ENCODE assay signal across 1 cellular context in the genomic region with DNA sequence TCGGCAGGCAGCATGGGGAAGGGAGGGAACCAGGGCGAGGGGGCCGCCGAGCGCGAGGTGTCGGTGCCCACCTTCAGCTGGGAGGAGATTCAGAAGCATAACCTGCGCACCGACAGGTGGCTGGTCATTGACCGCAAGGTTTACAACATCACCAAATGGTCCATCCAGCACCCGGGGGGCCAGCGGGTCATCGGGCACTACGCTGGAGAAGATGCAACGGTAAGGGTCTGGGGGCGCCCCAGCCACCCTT.
TF ChIP-seq lines count a peak whose summit lies in the region.

No MANE protein-coding gene starts in this region.

TF ChIP-seq in GM23338, 12 proteins besides CTCF, POLR2A, EP300 and RAD21 (continued from another document):
- TF ChIP-seq, protein P1, sequence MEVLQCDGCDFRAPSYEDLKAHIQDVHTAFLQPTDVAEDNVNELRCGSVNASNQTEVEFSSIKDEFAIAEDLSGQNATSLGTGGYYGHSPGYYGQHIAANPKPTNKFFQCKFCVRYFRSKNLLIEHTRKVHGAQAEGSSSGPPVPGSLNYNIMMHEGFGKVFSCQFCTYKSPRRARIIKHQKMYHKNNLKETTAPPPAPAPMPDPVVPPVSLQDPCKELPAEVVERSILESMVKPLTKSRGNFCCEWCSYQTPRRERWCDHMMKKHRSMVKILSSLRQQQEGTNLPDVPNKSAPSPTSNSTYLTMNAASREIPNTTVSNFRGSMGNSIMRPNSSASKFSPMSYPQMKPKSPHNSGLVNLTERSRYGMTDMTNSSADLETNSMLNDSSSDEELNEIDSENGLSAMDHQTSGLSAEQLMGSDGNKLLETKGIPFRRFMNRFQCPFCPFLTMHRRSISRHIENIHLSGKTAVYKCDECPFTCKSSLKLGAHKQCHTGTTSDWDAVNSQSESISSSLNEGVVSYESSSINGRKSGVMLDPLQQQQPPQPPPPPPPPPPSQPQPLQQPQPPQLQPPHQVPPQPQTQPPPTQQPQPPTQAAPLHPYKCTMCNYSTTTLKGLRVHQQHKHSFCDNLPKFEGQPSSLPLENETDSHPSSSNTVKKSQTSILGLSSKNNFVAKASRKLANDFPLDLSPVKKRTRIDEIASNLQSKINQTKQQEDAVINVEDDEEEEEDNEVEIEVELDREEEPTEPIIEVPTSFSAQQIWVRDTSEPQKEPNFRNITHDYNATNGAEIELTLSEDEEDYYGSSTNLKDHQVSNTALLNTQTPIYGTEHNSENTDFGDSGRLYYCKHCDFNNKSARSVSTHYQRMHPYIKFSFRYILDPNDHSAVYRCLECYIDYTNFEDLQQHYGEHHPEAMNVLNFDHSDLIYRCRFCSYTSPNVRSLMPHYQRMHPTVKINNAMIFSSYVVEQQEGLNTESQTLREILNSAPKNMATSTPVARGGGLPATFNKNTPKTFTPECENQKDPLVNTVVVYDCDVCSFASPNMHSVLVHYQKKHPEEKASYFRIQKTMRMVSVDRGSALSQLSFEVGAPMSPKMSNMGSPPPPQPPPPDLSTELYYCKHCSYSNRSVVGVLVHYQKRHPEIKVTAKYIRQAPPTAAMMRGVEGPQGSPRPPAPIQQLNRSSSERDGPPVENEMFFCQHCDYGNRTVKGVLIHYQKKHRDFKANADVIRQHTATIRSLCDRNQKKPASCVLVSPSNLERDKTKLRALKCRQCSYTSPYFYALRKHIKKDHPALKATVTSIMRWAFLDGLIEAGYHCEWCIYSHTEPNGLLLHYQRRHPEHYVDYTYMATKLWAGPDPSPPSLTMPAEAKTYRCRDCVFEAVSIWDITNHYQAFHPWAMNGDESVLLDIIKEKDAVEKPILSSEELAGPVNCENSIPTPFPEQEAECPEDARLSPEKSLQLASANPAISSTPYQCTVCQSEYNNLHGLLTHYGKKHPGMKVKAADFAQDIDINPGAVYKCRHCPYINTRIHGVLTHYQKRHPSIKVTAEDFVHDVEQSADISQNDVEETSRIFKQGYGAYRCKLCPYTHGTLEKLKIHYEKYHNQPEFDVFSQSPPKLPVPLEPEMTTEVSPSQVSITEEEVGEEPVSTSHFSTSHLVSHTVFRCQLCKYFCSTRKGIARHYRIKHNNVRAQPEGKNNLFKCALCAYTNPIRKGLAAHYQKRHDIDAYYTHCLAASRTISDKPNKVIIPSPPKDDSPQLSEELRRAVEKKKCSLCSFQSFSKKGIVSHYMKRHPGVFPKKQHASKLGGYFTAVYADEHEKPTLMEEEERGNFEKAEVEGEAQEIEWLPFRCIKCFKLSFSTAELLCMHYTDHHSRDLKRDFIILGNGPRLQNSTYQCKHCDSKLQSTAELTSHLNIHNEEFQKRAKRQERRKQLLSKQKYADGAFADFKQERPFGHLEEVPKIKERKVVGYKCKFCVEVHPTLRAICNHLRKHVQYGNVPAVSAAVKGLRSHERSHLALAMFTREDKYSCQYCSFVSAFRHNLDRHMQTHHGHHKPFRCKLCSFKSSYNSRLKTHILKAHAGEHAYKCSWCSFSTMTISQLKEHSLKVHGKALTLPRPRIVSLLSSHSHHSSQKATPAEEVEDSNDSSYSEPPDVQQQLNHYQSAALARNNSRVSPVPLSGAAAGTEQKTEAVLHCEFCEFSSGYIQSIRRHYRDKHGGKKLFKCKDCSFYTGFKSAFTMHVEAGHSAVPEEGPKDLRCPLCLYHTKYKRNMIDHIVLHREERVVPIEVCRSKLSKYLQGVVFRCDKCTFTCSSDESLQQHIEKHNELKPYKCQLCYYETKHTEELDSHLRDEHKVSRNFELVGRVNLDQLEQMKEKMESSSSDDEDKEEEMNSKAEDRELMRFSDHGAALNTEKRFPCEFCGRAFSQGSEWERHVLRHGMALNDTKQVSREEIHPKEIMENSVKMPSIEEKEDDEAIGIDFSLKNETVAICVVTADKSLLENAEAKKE (CRISPR knock-in tag; IDR thresholded peaks at IDR 0.05), result no peak
- no peak for TF ChIP-seq EZH2phosphoT487 (IDR thresholded peaks at IDR 0.05; ENCODE audit: unreplicated experiment)
- no peak for TF ChIP-seq STAT1 (IDR thresholded peaks at IDR 0.05; ENCODE audit: unreplicated experiment)
- TF ChIP-seq, protein P2, sequence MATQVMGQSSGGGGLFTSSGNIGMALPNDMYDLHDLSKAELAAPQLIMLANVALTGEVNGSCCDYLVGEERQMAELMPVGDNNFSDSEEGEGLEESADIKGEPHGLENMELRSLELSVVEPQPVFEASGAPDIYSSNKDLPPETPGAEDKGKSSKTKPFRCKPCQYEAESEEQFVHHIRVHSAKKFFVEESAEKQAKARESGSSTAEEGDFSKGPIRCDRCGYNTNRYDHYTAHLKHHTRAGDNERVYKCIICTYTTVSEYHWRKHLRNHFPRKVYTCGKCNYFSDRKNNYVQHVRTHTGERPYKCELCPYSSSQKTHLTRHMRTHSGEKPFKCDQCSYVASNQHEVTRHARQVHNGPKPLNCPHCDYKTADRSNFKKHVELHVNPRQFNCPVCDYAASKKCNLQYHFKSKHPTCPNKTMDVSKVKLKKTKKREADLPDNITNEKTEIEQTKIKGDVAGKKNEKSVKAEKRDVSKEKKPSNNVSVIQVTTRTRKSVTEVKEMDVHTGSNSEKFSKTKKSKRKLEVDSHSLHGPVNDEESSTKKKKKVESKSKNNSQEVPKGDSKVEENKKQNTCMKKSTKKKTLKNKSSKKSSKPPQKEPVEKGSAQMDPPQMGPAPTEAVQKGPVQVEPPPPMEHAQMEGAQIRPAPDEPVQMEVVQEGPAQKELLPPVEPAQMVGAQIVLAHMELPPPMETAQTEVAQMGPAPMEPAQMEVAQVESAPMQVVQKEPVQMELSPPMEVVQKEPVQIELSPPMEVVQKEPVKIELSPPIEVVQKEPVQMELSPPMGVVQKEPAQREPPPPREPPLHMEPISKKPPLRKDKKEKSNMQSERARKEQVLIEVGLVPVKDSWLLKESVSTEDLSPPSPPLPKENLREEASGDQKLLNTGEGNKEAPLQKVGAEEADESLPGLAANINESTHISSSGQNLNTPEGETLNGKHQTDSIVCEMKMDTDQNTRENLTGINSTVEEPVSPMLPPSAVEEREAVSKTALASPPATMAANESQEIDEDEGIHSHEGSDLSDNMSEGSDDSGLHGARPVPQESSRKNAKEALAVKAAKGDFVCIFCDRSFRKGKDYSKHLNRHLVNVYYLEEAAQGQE (IDR thresholded peaks at IDR 0.05; ENCODE audit: unreplicated experiment), result no peak
- no peak for TF ChIP-seq JUNB (IDR thresholded peaks at IDR 0.05; ENCODE audit: unreplicated experiment)
- no peak for TF ChIP-seq NANOG (IDR thresholded peaks at IDR 0.05; ENCODE audit: borderline replicate concordance)
